In the genomic region with DNA sequence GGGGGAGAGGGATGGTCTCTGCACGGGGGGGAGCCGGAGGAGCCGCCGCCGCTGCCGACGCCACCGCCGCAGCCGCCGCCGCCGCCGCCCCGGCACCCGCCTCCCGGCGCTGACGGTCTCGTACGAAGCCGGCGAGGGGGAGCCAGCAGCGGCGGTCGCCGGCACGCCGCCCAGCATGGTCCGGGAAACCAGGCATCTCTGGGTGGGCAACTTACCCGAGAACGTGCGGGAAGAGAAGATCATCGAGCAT, we compare ENCODE assay signal across 8 cellular contexts.
DNase-seq lines count a peak whose midpoint lies in the region; ATAC-seq and TF ChIP-seq lines count a peak whose summit lies in the region.

No MANE protein-coding gene starts in this region.

- H3K36me3 ChIP-seq in ACC112 (ENCODE audit: insufficient read depth, low read length): no peaks in the 10 kb centered on the region
- no peaks in the 10 kb centered on the region for H3K36me3 ChIP-seq in HUES6 (ENCODE audit: control insufficient read depth, insufficient read depth, low read length)
- H3K36me3 ChIP-seq in muscle layer of duodenum (ENCODE audit: control insufficient read depth in 1 of 2, insufficient read depth in 2 of 2, low read length in 2 of 2): no peaks in the 10 kb centered on the region

- no peak for ATAC-seq in GM21360 (IDR thresholded peaks at IDR 0.05; ENCODE audit: unreplicated experiment)

- H3K4me3 ChIP-seq in ACC112 (ENCODE audit: low read depth, low read length): peak overlapping the region; percentile 88
- H3K4me3 ChIP-seq in HUES6 (ENCODE audit: low read depth, low read length): peak overlapping the region; percentile 67
- H3K4me3 ChIP-seq in cardiac fibroblast (replicated peaks in 1 of 2; ENCODE audit: low read depth in 2 of 2, low read length in 2 of 2): peak overlapping the region; percentile 89 to 92
- H3K4me3 ChIP-seq in muscle layer of duodenum (ENCODE audit: low read depth in 1 of 2, low read length in 2 of 2): peak overlapping the region; percentile 77 to 98

- H3K27me3 ChIP-seq in ACC112 (ENCODE audit: insufficient read depth, low read length) (no peaks in the 10 kb centered on the region), HUES6 (ENCODE audit: control insufficient read depth, insufficient read depth, low read length) (no peaks in the 10 kb centered on the region), muscle layer of duodenum (ENCODE audit: low read depth, low read length) (no peaks in the 10 kb centered on the region)

- H3K4me1 ChIP-seq in ACC112 (ENCODE audit: control insufficient read depth, insufficient read depth, low read length, unreplicated experiment) (peaks cover 21% of the 10 kb centered on the region), HUES6 (ENCODE audit: control insufficient read depth, insufficient read depth, low read length) (peaks cover 11% of the 10 kb centered on the region), muscle layer of duodenum (ENCODE audit: control insufficient read depth in 1 of 2, insufficient read depth in 2 of 2, low read length in 2 of 2) (peaks cover 6 to 35% of the 10 kb centered on the region in 2 donors)

- H3K9ac ChIP-seq in HUES6 (ENCODE audit: low read length): peak overlapping the region; percentile 89

- H3K27ac ChIP-seq in ACC112 (ENCODE audit: low read depth, low read length): peak overlapping the region; percentile 89; the same call in 1 of the 2 replicates
- no peak overlapping the region for H3K27ac ChIP-seq in HUES6 (ENCODE audit: low read depth, low read length)
- H3K27ac ChIP-seq in muscle layer of duodenum (ENCODE audit: low read length): peak overlapping the region; percentile 98

- DNase-seq in cardiac fibroblast (ENCODE audit: low read depth in 2 of 2): no peak
- DNase-seq in NCI-H128 (lab: John Stamatoyannopoulos, UW; ENCODE audit: unreplicated experiment): no peak
- no peak for DNase-seq in stimulated activated CD4-positive, alpha-beta T cell treated with anti-CD3 and anti-CD28 coated beads, Interleukin-12 subunit alpha, Interleukin-12 subunit beta, amount 100 ng/mL, for 4 hours
- no peak for DNase-seq in NCI-H526 (lab: John Stamatoyannopoulos, UW)

- TF ChIP-seq CTCF in cardiac fibroblast (IDR thresholded peaks at IDR 0.05; ENCODE audit: low read depth, low read length): no peak

- H2AFZ ChIP-seq in ACC112 (ENCODE audit: low read length, unreplicated experiment): peak overlapping the region; percentile 53

- H3K79me2 ChIP-seq in ACC112 (ENCODE audit: control insufficient read depth, insufficient read depth, low read length, unreplicated experiment): peaks cover 60% of the 10 kb centered on the region

- no peaks in the 10 kb centered on the region for H3K9me3 ChIP-seq in HUES6 (ENCODE audit: control insufficient read depth, insufficient read depth, low read depth, low read length)
- H3K9me3 ChIP-seq in muscle layer of duodenum (ENCODE audit: control insufficient read depth in 1 of 2, low read length in 2 of 2): no peaks in the 10 kb centered on the region
